Comparison of ENCODE assay signal across 30 cellular contexts in genomic region chr19:53957448-53958167, GRCh38. TPM values are rescaled to one million over a fixed set of nuclear protein-coding genes. Genes with fewer than 3 reads are reported as not detected.
A peak's percentile ranks its signal among the peaks of the same experiment; 100 is the strongest.
DNase-seq lines count a peak whose midpoint lies in the region; ATAC-seq and TF ChIP-seq lines count a peak whose summit lies in the region.
"Had no signal": no experiment of that assay in that cellular context is flagged by ENCODE, and none has a peak within 500 bp of the region (broad histone marks: within the 10 kb centered on the region; RNA-seq: fewer than 3 reads in every experiment).

No MANE protein-coding gene starts in this region.

- H3K9me3 Mint-ChIP-seq in brain, result peaks cover 0 to 3% (median 0%) of the 10 kb centered on the region in 5 experiments
- H3K9me3 Mint-ChIP-seq in effector memory CD8-positive, alpha-beta T cell, result no peaks in the 10 kb centered on the region
- H3K9me3 Mint-ChIP-seq: activated T-cell treated with anti-CD3 and anti-CD28 coated beads, Interleukin-2, amount 50 U/mL, for 72 hours; nephron progenitor cell had no signal

- TF ChIP-seq CTCF in brain (conservative IDR thresholded peaks at IDR 0.05), result no peak
- no peak for TF ChIP-seq CTCF in upper lobe of right lung (IDR thresholded peaks at IDR 0.05)

- peak overlapping the region; percentile 21 to 97 (median 89) for H3K4me3 Mint-ChIP-seq in brain
- H3K4me3 Mint-ChIP-seq in effector memory CD8-positive, alpha-beta T cell, result no peak overlapping the region
- H3K4me3 Mint-ChIP-seq: activated CD8-positive, alpha-beta memory T cell treated with anti-CD3 and anti-CD28 coated beads, Interleukin-2, amount 10 ng/mL, durations not matched to agents 7 days and 5 days; activated T-cell treated with anti-CD3 and anti-CD28 coated beads, Interleukin-2, amount 50 U/mL, for 72 hours; nephron progenitor cell; stimulated activated memory B cell treated with anti-CD40 and anti-IgM and Interleukin-4, amounts not matched to agents 10 μg/mL and 1 μg/mL and 100 μg/mL, for 72 hours had no signal

- ATAC-seq in upper lobe of right lung, result no peak
- no peak for ATAC-seq in effector memory CD8-positive, alpha-beta T cell (replicated peaks)
- ATAC-seq: activated CD8-positive, alpha-beta memory T cell treated with anti-CD3 and anti-CD28 coated beads, Interleukin-2, amount 10 ng/mL, durations not matched to agents 7 days and 5 days; activated T-cell treated with anti-CD3 and anti-CD28 coated beads, Interleukin-2, amount 50 U/mL, for 72 hours; lower lobe of right lung; Right ventricle myocardium inferior; sciatic nerve; stimulated activated memory B cell treated with anti-CD40 and anti-IgM and Interleukin-4, amounts not matched to agents 10 μg/mL and 1 μg/mL and 100 μg/mL, for 72 hours had no signal

- DNase-seq in upper lobe of right lung (peak; percentile 9), NCI-H2227 treated with DMSO at 0.1 percent for 48 hours (lab: John Stamatoyannopoulos, UW) (no peak)
- DNase-seq in effector memory CD8-positive, alpha-beta T cell, result no peak
- no peak for DNase-seq in stimulated activated CD4-positive, alpha-beta T cell treated with anti-CD3 and anti-CD28 coated beads, Interleukin-15, amount 100 ng/mL, for 24 hours
- DNase-seq: activated CD8-positive, alpha-beta memory T cell treated with anti-CD3 and anti-CD28 coated beads, Interleukin-2, amount 10 ng/mL, durations not matched to agents 7 days and 5 days; activated naive CD4-positive, alpha-beta T cell treated with anti-CD3 and anti-CD28 coated beads, Interleukin-2, amount 50 U/mL, for 16 hours; activated T-cell treated with anti-CD3 and anti-CD28 coated beads, Interleukin-2, amount 50 U/mL, for 72 hours; cortex of kidney; DND-41; Karpas-422; lower lobe of right lung; NCI-H1436 treated with DMSO at 0.1 percent for 48 hours; NCI-H446; stimulated activated CD4-positive, alpha-beta T cell treated with anti-CD3 and anti-CD28 coated beads, Interleukin-12 subunit alpha, Interleukin-12 subunit beta, amount 100 ng/mL, for 4 hours; stimulated activated CD4-positive, alpha-beta T cell treated with anti-CD3 and anti-CD28 coated beads, Interleukin-4, amount 100 ng/mL, for 4 hours; T-helper 9 cell had no signal

- H3K36me3 Mint-ChIP-seq in brain, result no peaks in the 10 kb centered on the region
- no peaks in the 10 kb centered on the region for H3K36me3 Mint-ChIP-seq in effector memory CD8-positive, alpha-beta T cell (ENCODE audit: insufficient read depth)

- H3K4me1 ChIP-seq in HUES48 (ENCODE audit: control insufficient read depth, insufficient read depth, low read length) (peaks cover 34% of the 10 kb centered on the region), upper lobe of right lung (no peaks in the 10 kb centered on the region)
- H3K4me1 ChIP-seq: lower lobe of right lung had no signal

- peak overlapping the region; percentile 72 for H3K27ac ChIP-seq in HUES48 (ENCODE audit: low read depth, low read length)
- no peak overlapping the region for H3K27ac ChIP-seq in upper lobe of right lung
- H3K27ac ChIP-seq: cardiac muscle cell, lower lobe of right lung had no signal

- H3K4me3 ChIP-seq in HUES48 (ENCODE audit: low read depth, low read length) (peak overlapping the region; percentile 53), iPS-18c (ENCODE audit: insufficient read depth, low read depth, low read length) (peak overlapping the region; percentile 42), upper lobe of right lung (no peak overlapping the region)
- H3K4me3 ChIP-seq: cardiac muscle cell, lower lobe of right lung had no signal

- H3K4me1 Mint-ChIP-seq in brain, result peaks cover 45% of the 10 kb centered on the region
- peaks cover 3 to 5% of the 10 kb centered on the region in 2 donors for H3K4me1 Mint-ChIP-seq in effector memory CD8-positive, alpha-beta T cell (ENCODE audit: low read depth in 2 of 2)
- H3K4me1 Mint-ChIP-seq: stimulated activated memory B cell treated with anti-CD40 and anti-IgM and Interleukin-4, amounts not matched to agents 10 μg/mL and 1 μg/mL and 100 μg/mL, for 72 hours had no signal

- peak overlapping the region; percentile 21 for H3K9ac ChIP-seq in HUES48 (ENCODE audit: low read depth, low read length)

- intact Hi-C loops in upper lobe of right lung (cut with DNase I), result no loop called here

- H3K27ac Mint-ChIP-seq in brain, result peak overlapping the region in 3 of 5 experiments; percentile 74 to 99 (median 95)
- no peak overlapping the region for H3K27ac Mint-ChIP-seq in effector memory CD8-positive, alpha-beta T cell
- H3K27ac Mint-ChIP-seq: activated CD8-positive, alpha-beta memory T cell treated with anti-CD3 and anti-CD28 coated beads, Interleukin-2, amount 10 ng/mL, durations not matched to agents 7 days and 5 days; activated T-cell treated with anti-CD3 and anti-CD28 coated beads, Interleukin-2, amount 50 U/mL, for 72 hours; nephron progenitor cell; stimulated activated memory B cell treated with anti-CD40 and anti-IgM and Interleukin-4, amounts not matched to agents 10 μg/mL and 1 μg/mL and 100 μg/mL, for 72 hours had no signal

- H3K36me3 ChIP-seq in HUES48 (ENCODE audit: control insufficient read depth, insufficient read depth, low read length), result no peaks in the 10 kb centered on the region
- no peaks in the 10 kb centered on the region for H3K36me3 ChIP-seq in upper lobe of right lung
- H3K36me3 ChIP-seq: cardiac muscle cell, lower lobe of right lung had no signal

- H3K27me3 ChIP-seq in HUES48 (ENCODE audit: control insufficient read depth, insufficient read depth, low read length) (peaks cover 41% of the 10 kb centered on the region), upper lobe of right lung (peaks cover 48% of the 10 kb centered on the region)

- H3K27me3 Mint-ChIP-seq in brain, result peaks cover 33% of the 10 kb centered on the region
- peaks cover 78 to 86% of the 10 kb centered on the region in 2 donors for H3K27me3 Mint-ChIP-seq in effector memory CD8-positive, alpha-beta T cell

- no peaks in the 10 kb centered on the region for H3K9me3 ChIP-seq in HUES48 (ENCODE audit: control insufficient read depth, insufficient read depth, low read length)
- no peaks in the 10 kb centered on the region for H3K9me3 ChIP-seq in iPS-18c (ENCODE audit: control insufficient read depth, insufficient read depth, low read length)
- H3K9me3 ChIP-seq in upper lobe of right lung, result no peaks in the 10 kb centered on the region
- H3K9me3 ChIP-seq: lower lobe of right lung had no signal

RNA-seq across cellular contexts. Expression of gene CACNG8, which starts 5.1 kb away (rescaled TPM):
- 4.3 TPM for polyA plus RNA-seq in brain (ENCODE audit: insufficient read depth, low read depth, low replicate concordance)
- 0.12 TPM for total RNA-seq in upper lobe of right lung
- total RNA-seq: activated CD8-positive, alpha-beta memory T cell treated with anti-CD3 and anti-CD28 coated beads, Interleukin-2, amount 10 ng/mL, durations not matched to agents 7 days and 5 days; OCI-LY7 had no signal

RNA-seq across cellular contexts. Expression of gene CACNG6, which starts 33.8 kb away (rescaled TPM):
- not detected for polyA plus RNA-seq in brain (ENCODE audit: insufficient read depth, low read depth, low replicate concordance)
- total RNA-seq in upper lobe of right lung, result not detected
- total RNA-seq: activated CD8-positive, alpha-beta memory T cell treated with anti-CD3 and anti-CD28 coated beads, Interleukin-2, amount 10 ng/mL, durations not matched to agents 7 days and 5 days; activated T-cell treated with anti-CD3 and anti-CD28 coated beads, Interleukin-2, amount 50 U/mL, for 72 hours; mucosa of gallbladder; posterior vena cava; Right ventricle myocardium inferior; sciatic nerve had no signal
- polyA plus RNA-seq: fibroblast of lung, urinary bladder had no signal

RNA-seq across cellular contexts. Expression of gene CACNG7, which starts 48.5 kb away (rescaled TPM):
- 27.2 TPM for polyA plus RNA-seq in brain (ENCODE audit: insufficient read depth, low read depth, low replicate concordance)
- not detected for total RNA-seq in upper lobe of right lung
- total RNA-seq: activated CD8-positive, alpha-beta memory T cell treated with anti-CD3 and anti-CD28 coated beads, Interleukin-2, amount 10 ng/mL, durations not matched to agents 7 days and 5 days; activated T-cell treated with anti-CD3 and anti-CD28 coated beads, Interleukin-2, amount 50 U/mL, for 72 hours; Calu3; lower lobe of right lung; mucosa of gallbladder; OCI-LY7; posterior vena cava; Right ventricle myocardium inferior; sciatic nerve had no signal

Comparison
In these comparisons a context has a peak if more than half of its experiments do, and no peak if none do; other contexts are left out.
1. H3K27ac Mint-ChIP-seq: peak in brain (3 of 5); none in effector memory CD8-positive, alpha-beta T cell (0 of 2).
2. H3K4me3 Mint-ChIP-seq: peak in brain (5 of 5); none in effector memory CD8-positive, alpha-beta T cell (0 of 2).